Comparison of ENCODE assay signal across 10 cellular contexts in the genomic region with DNA sequence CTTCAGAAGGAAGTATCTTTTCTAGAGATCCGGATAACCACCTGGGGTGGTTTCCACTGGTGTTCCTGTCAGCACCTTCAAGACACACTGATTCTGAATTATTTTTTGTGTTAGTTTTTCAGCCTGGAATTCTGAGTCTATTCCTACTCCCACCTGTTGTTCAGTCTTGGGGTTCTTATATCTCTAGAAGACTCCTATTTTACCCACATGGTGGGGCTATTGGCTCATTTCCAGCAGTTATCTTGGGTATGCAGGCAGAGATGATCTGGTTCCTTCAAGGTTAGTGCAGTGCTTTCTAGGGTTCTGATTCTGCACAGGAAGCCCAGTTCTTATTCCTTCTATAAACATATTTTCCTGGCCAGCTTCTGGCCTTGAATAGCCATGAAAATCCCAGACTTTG.
A peak's percentile ranks its signal among the peaks of the same experiment; 100 is the strongest.
DNase-seq lines count a peak whose midpoint lies in the region; ATAC-seq, FAIRE-seq and TF ChIP-seq lines count a peak whose summit lies in the region.
"Had no signal": no experiment of that assay in that cellular context is flagged by ENCODE, and none has a peak within 500 bp of the region (broad histone marks: within the 10 kb centered on the region; RNA-seq: fewer than 3 reads in every experiment).

No MANE protein-coding gene starts in this region.

- H3K27me3 Mint-ChIP-seq in activated CD4-positive, alpha-beta T cell treated with anti-CD3 and anti-CD28 coated beads, Interleukin-2, amount 10 ng/mL, durations not matched to agents 24 days and 14 days = no peaks in the 10 kb centered on the region

- H3K9me3 ChIP-seq in AG04450 (ENCODE audit: control insufficient read depth, insufficient read depth, low read length) = peaks cover 6% of the 10 kb centered on the region; the same call in 1 of the 2 replicates
- H3K9me3 ChIP-seq: HAP-1 had no signal

- FAIRE-seq in GM12891 (lab: Jason Lieb, UNC) = no peak

- H3K27me3 ChIP-seq in AG04450 (ENCODE audit: control insufficient read depth, insufficient read depth, low read length) = no peaks in the 10 kb centered on the region
- H3K27me3 ChIP-seq: tibial nerve had no signal

- no peak for TF ChIP-seq POLR2A in GM12891 (IDR thresholded peaks at IDR 0.05; ENCODE audit: low read depth, low read length)

- H3K4me3 ChIP-seq in AG04450 (ENCODE audit: low read depth, low read length) = no peak overlapping the region
- H3K4me3 ChIP-seq: HAP-1, tibial nerve had no signal

- CTCF ChIA-PET in AG04450 (lab: Charles Lee) = interaction anchor here (1.9 kb wide), 1 partner anchor 550 kb away, joined by 10 read pairs; no protein-coding TSS in a partner anchor

- H3K27ac ChIP-seq in AG04450 (ENCODE audit: low read depth, low read length) = no peak overlapping the region
- H3K27ac ChIP-seq: tibial nerve had no signal

- no peak for DNase-seq in AG04450 (ENCODE audit: low read depth, low spot score)
- peak; percentile 20 for DNase-seq in GM12891 (ENCODE audit: insufficient read length, low spot score)
- DNase-seq in NCI-H2107 (lab: John Stamatoyannopoulos, UW) = peak; percentile 32
- peak; percentile 85 for DNase-seq in activated CD4-positive, alpha-beta T cell treated with anti-CD3 and anti-CD28 coated beads, Interleukin-2, amount 10 ng/mL, durations not matched to agents 24 days and 14 days
- DNase-seq in iPS-NIHi11 (ENCODE audit: low spot score) = peak; percentile 56
- no peak for DNase-seq in NK-92 (lab: John Stamatoyannopoulos, UW; ENCODE audit: unreplicated experiment)
- no peak for DNase-seq in occipital lobe (lab: John Stamatoyannopoulos, UW)

- ATAC-seq in GM21390 (IDR thresholded peaks at IDR 0.05; ENCODE audit: unreplicated experiment) = no peak

- peaks cover 13% of the 10 kb centered on the region for H3K9me3 Mint-ChIP-seq in activated CD4-positive, alpha-beta T cell treated with anti-CD3 and anti-CD28 coated beads, Interleukin-2, amount 10 ng/mL, durations not matched to agents 24 days and 14 days

- peak overlapping the region; percentile 74 for H3K27ac Mint-ChIP-seq in activated CD4-positive, alpha-beta T cell treated with anti-CD3 and anti-CD28 coated beads, Interleukin-2, amount 10 ng/mL, durations not matched to agents 24 days and 14 days

- peak overlapping the region; percentile 32 for H3K4me3 Mint-ChIP-seq in activated CD4-positive, alpha-beta T cell treated with anti-CD3 and anti-CD28 coated beads, Interleukin-2, amount 10 ng/mL, durations not matched to agents 24 days and 14 days

- peaks cover 39% of the 10 kb centered on the region for H3K4me1 Mint-ChIP-seq in activated CD4-positive, alpha-beta T cell treated with anti-CD3 and anti-CD28 coated beads, Interleukin-2, amount 10 ng/mL, durations not matched to agents 24 days and 14 days

- POLR2A ChIA-PET in AG04450 (lab: Yijun Ruan, JAX) = no interaction called here

- peaks cover 38% of the 10 kb centered on the region for H3K36me3 Mint-ChIP-seq in activated CD4-positive, alpha-beta T cell treated with anti-CD3 and anti-CD28 coated beads, Interleukin-2, amount 10 ng/mL, durations not matched to agents 24 days and 14 days (ENCODE audit: low read depth)

- intact Hi-C loops in activated CD4-positive, alpha-beta T cell treated with anti-CD3 and anti-CD28 coated beads, Interleukin-2, amount 10 ng/mL, durations not matched to agents 24 days and 14 days (cut with micrococcal nuclease) = loop anchor here (1.0 to 10.0 kb wide), 6 partner anchors 29 to 641 kb away; a partner anchor contains a TSS

- peak; percentile 15; the same call in 1 of the 2 replicates for TF ChIP-seq CTCF in AG04450 (IDR thresholded peaks at IDR 0.05; ENCODE audit: low read depth, low read length)

TF ChIP-seq in GM12891, 5 proteins besides CTCF, POLR2A, EP300 and RAD21:
- no peak for TF ChIP-seq SPI1 (IDR thresholded peaks at IDR 0.05; ENCODE audit: low read depth, low read length)
- no peak for TF ChIP-seq POU2F2 (IDR thresholded peaks at IDR 0.05; ENCODE audit: low read depth, low read length)
- TF ChIP-seq TAF1 (IDR thresholded peaks at IDR 0.05; ENCODE audit: low read depth, low read length) = no peak
- TF ChIP-seq POLR2AphosphoS5 (IDR thresholded peaks at IDR 0.05; ENCODE audit: low read depth, low read length) = no peak
- TF ChIP-seq PAX5 (IDR thresholded peaks at IDR 0.05; ENCODE audit: insufficient read depth, low read length, severe bottlenecking) = no peak
TF ChIP-seq in GM12891: peak in this region for 0.

Comparison
In these comparisons a context has a peak if more than half of its experiments do, and no peak if none do; other contexts are left out.
1. DNase-seq: peak in GM12891 (single experiment), NCI-H2107 (single experiment), activated CD4-positive, alpha-beta T cell treated with anti-CD3 and anti-CD28 coated beads, Interleukin-2, amount 10 ng/mL, durations not matched to agents 24 days and 14 days (single experiment) and iPS-NIHi11 (single experiment); none in AG04450 (single experiment), NK-92 (single experiment) and occipital lobe (single experiment).